In the genomic region with DNA sequence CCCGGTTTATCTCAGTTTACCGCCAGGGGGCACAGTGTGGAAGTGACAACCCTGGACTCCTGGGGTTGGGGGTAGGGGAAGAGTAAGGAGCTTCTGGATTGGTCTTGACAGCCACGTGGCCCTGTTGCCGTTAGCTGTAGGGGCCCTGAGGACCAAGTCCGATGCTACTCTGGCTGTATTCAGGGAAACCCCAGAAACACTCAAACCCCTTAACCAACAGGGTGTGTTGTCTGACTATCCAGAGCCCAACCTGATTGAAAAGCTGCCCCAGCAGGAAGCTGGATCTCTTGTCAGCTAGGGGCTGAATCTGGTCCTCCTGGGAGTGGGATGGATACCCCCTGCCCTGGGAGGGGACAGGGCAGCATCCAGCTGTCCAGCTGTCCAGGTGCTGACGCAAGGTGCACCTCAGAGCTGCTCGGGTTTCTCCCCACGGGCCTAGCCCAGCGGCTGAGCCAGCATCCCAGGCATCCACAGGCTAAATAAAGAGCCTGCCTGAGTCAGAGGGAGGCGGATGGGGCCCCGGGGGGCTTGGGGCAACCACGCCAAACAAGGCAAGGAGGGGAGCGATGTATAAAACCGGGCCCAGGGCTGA, we compare ENCODE assay signal across 8 cellular contexts. TPM values are rescaled to one million over a fixed set of nuclear protein-coding genes. Genes with fewer than 3 reads are reported as not detected.
A peak's percentile ranks its signal among the peaks of the same experiment; 100 is the strongest.
DNase-seq lines count a peak whose midpoint lies in the region; ATAC-seq, FAIRE-seq and TF ChIP-seq lines count a peak whose summit lies in the region.

No MANE protein-coding gene starts in this region.

- intact Hi-C loops in endothelial cell of umbilical vein (cut with micrococcal nuclease) (loop anchor here (1.0 to 2.0 kb wide), 2 partner anchors 13 to 35 kb away; no protein-coding TSS in a partner anchor), tibial artery (cut with DNase I; ENCODE audit: low total_unique reads) (no loop called here)

- peak overlapping the region in 2 of 7 donors; percentile 54 to 85 for H3K4me3 Mint-ChIP-seq in CD8-positive, alpha-beta memory T cell
- no peak overlapping the region for H3K4me3 Mint-ChIP-seq in GM23338
- peak overlapping the region in 1 of 10 donors; percentile 24 for H3K4me3 Mint-ChIP-seq in naive thymus-derived CD8-positive, alpha-beta T cell

- CTCF ChIA-PET in CD8-positive, alpha-beta memory T cell (lab: Charles Lee) = interaction anchor here (1.1 to 6.1 kb wide), 10 partner anchors 11 to 48 kb away, joined by 3 to 102 read pairs (median 7); a partner anchor contains a TSS
- CTCF ChIA-PET in endothelial cell of umbilical vein (lab: Charles Lee) = interaction anchor here (0.5 to 19.9 kb wide), 46 partner anchors 8 to 466 kb away, joined by 3 to 731 read pairs (median 5); a partner anchor contains a TSS

- no peak overlapping the region for H3K4me3 ChIP-seq in CD8-positive, alpha-beta memory T cell (ENCODE audit: low read length)
- no peak overlapping the region for H3K4me3 ChIP-seq in GM23338
- H3K4me3 ChIP-seq in endothelial cell of umbilical vein (replicated peaks in 1 of 3; ENCODE audit: insufficient read depth in 1 of 3, low read depth in 1 of 3, low read length in 3 of 3) = no peak overlapping the region
- H3K4me3 ChIP-seq in tibial artery = no peak overlapping the region

- BruUV-seq in endothelial cell of umbilical vein (replicated peaks; lab: Mats Ljungman, UMichigan) = no TSS peak

- H3K36me3 Mint-ChIP-seq in CD8-positive, alpha-beta memory T cell = peaks cover 0 to 4% (median 0%) of the 10 kb centered on the region in 3 donors
- no peaks in the 10 kb centered on the region; the same call in 2 of the 3 replicates for H3K36me3 Mint-ChIP-seq in GM23338 (ENCODE audit: low read depth)
- peaks cover 0 to 2% (median 0%) of the 10 kb centered on the region in 3 donors for H3K36me3 Mint-ChIP-seq in naive thymus-derived CD8-positive, alpha-beta T cell

- DNase-seq in CD8-positive, alpha-beta memory T cell = peak; percentile 21 to 68 (median 36)
- peak; percentile 95 for DNase-seq in GM23338 (ENCODE audit: low spot score)
- peak; percentile 49 for DNase-seq in NCI-H526 treated with DMSO at 0.1 percent for 48 hours (lab: John Stamatoyannopoulos, UW)
- DNase-seq in activated CD4-positive, alpha-beta T cell treated with anti-CD3 and anti-CD28 coated beads, Interleukin-2, amount 50 U/mL, for 1 hour = peak; percentile 42
- peak; percentile 59 for DNase-seq in endothelial cell of umbilical vein (ENCODE audit: low read depth, low spot score)
- DNase-seq in naive thymus-derived CD8-positive, alpha-beta T cell = peak in 9 of 10 donors; percentile 10 to 74 (median 40)
- DNase-seq in tibial artery = peak; percentile 63 to 87

- H4K20me1 ChIP-seq in GM23338 (replicated peaks; ENCODE audit: insufficient read depth) (no peaks in the 10 kb centered on the region), endothelial cell of umbilical vein (replicated peaks; ENCODE audit: control insufficient read depth, extremely low read depth, insufficient read depth, low read length) (no peaks in the 10 kb centered on the region)

- no peaks in the 10 kb centered on the region for H3K36me3 ChIP-seq in CD8-positive, alpha-beta memory T cell (ENCODE audit: insufficient read depth, low read length)
- no peaks in the 10 kb centered on the region for H3K36me3 ChIP-seq in GM23338 (ENCODE audit: insufficient read depth)
- H3K36me3 ChIP-seq in endothelial cell of umbilical vein (ENCODE audit: control insufficient read depth in 2 of 2, extremely low read depth in 1 of 2, insufficient read depth in 2 of 2, low read length in 2 of 2) = no peaks in the 10 kb centered on the region
- H3K36me3 ChIP-seq in tibial artery = peaks cover 22 to 30% (median 25%) of the 10 kb centered on the region in 3 donors

- peaks cover 17% of the 10 kb centered on the region for H3F3A ChIP-seq in GM23338 (replicated peaks; ENCODE audit: low read depth)

- H2AFZ ChIP-seq in GM23338 = no peak overlapping the region
- H2AFZ ChIP-seq in endothelial cell of umbilical vein (ENCODE audit: low read depth, low read length) = no peak overlapping the region

- H3K27me3 Mint-ChIP-seq in CD8-positive, alpha-beta memory T cell = peaks cover 42 to 61% of the 10 kb centered on the region in 2 donors
- H3K27me3 Mint-ChIP-seq in GM23338 (ENCODE audit: insufficient read depth, low read depth, poor library complexity) = peaks cover 49% of the 10 kb centered on the region
- peaks cover 15 to 70% (median 39%) of the 10 kb centered on the region in 5 donors for H3K27me3 Mint-ChIP-seq in naive thymus-derived CD8-positive, alpha-beta T cell

- dilution Hi-C loops in endothelial cell of umbilical vein (cut with MboI; ENCODE audit: extremely low pct_ligation_motif_present, low sequenced_read_pairs) = no loop called here

- peak; percentile 76 for FAIRE-seq in endothelial cell of umbilical vein (lab: Jason Lieb, UNC)

- TF ChIP-seq CTCF in GM23338 (conservative IDR thresholded peaks at IDR 0.05; ENCODE audit: low read depth in 2 of 2) (peak; percentile 86 to 90), endothelial cell of umbilical vein (IDR thresholded peaks at IDR 0.05; ENCODE audit: extremely low read depth in 1 of 2, insufficient read depth in 1 of 2, low read depth in 1 of 2, low read length in 2 of 2) (peak; percentile 57 to 59), tibial artery (IDR thresholded peaks at IDR 0.05) (peak; percentile 60 to 65)

- ATAC-seq in GM23338 = peak; percentile 15
- no peak for ATAC-seq in naive thymus-derived CD8-positive, alpha-beta T cell
- no peak for ATAC-seq in HG03469 (IDR thresholded peaks at IDR 0.05; ENCODE audit: unreplicated experiment)

- no peaks in the 10 kb centered on the region for H3K9me3 ChIP-seq in CD8-positive, alpha-beta memory T cell (ENCODE audit: low read length)
- no peaks in the 10 kb centered on the region for H3K9me3 ChIP-seq in endothelial cell of umbilical vein (replicated peaks; ENCODE audit: control insufficient read depth, insufficient read depth, low read length)
- H3K9me3 ChIP-seq in tibial artery = no peaks in the 10 kb centered on the region

- no peak overlapping the region for H3K9ac ChIP-seq in endothelial cell of umbilical vein (replicated peaks; ENCODE audit: extremely low read depth, insufficient read depth, low read length)

- H3K9me1 ChIP-seq in endothelial cell of umbilical vein (replicated peaks; ENCODE audit: control insufficient read depth, extremely low read depth, insufficient read depth, low read length) = no peaks in the 10 kb centered on the region

- no peaks in the 10 kb centered on the region for H3K9me3 Mint-ChIP-seq in CD8-positive, alpha-beta memory T cell
- no peaks in the 10 kb centered on the region; the same call in 2 of the 3 replicates for H3K9me3 Mint-ChIP-seq in GM23338
- H3K9me3 Mint-ChIP-seq in naive thymus-derived CD8-positive, alpha-beta T cell = no peaks in the 10 kb centered on the region

- H3K4me1 Mint-ChIP-seq in CD8-positive, alpha-beta memory T cell = peaks cover 28 to 45% (median 28%) of the 10 kb centered on the region in 3 donors
- H3K4me1 Mint-ChIP-seq in GM23338 = peaks cover 41% of the 10 kb centered on the region
- peaks cover 23 to 41% (median 32%) of the 10 kb centered on the region in 4 donors for H3K4me1 Mint-ChIP-seq in naive thymus-derived CD8-positive, alpha-beta T cell

- TF ChIP-seq POLR2A in endothelial cell of umbilical vein (IDR thresholded peaks at IDR 0.05; ENCODE audit: low read depth, low read length) = no peak

- peak overlapping the region; percentile 98 for H3K4me2 ChIP-seq in GM23338
- no peak overlapping the region for H3K4me2 ChIP-seq in endothelial cell of umbilical vein (ENCODE audit: insufficient read depth, low read length)

- POLR2A ChIA-PET in CD8-positive, alpha-beta memory T cell (lab: Charles Lee) = no interaction called here
- POLR2A ChIA-PET in endothelial cell of umbilical vein (lab: Charles Lee) = interaction anchor here (0.6 to 1.0 kb wide), 2 partner anchors 33 to 34 kb away, joined by 4 to 8 read pairs; no protein-coding TSS in a partner anchor
- POLR2A ChIA-PET in naive thymus-derived CD8-positive, alpha-beta T cell (lab: Charles Lee) = interaction anchor here (1.3 kb wide), 1 partner anchor 16 kb away, joined by 3 read pairs; no protein-coding TSS in a partner anchor

- peaks cover 36% of the 10 kb centered on the region for H3K27me3 ChIP-seq in CD8-positive, alpha-beta memory T cell (ENCODE audit: insufficient read depth, low read length, poor library complexity, severe bottlenecking)
- H3K27me3 ChIP-seq in GM23338 (ENCODE audit: insufficient read depth) = peaks cover 52% of the 10 kb centered on the region
- H3K27me3 ChIP-seq in endothelial cell of umbilical vein (ENCODE audit: control insufficient read depth in 2 of 2, insufficient read depth in 2 of 2, low read length in 2 of 2) = peaks cover 33 to 36% of the 10 kb centered on the region in 2 experiments
- H3K27me3 ChIP-seq in tibial artery = no peaks in the 10 kb centered on the region

- H3K79me2 ChIP-seq in GM23338 (replicated peaks; ENCODE audit: insufficient read depth) = no peaks in the 10 kb centered on the region
- no peaks in the 10 kb centered on the region for H3K79me2 ChIP-seq in endothelial cell of umbilical vein (ENCODE audit: control insufficient read depth, insufficient read depth, low read length)

- no peaks in the 10 kb centered on the region for H3K9me2 ChIP-seq in GM23338 (ENCODE audit: insufficient read depth)

- no peak overlapping the region for H3K27ac Mint-ChIP-seq in CD8-positive, alpha-beta memory T cell
- no peak overlapping the region for H3K27ac Mint-ChIP-seq in GM23338
- no peak overlapping the region for H3K27ac Mint-ChIP-seq in naive thymus-derived CD8-positive, alpha-beta T cell

- no peak overlapping the region for H3K27ac ChIP-seq in CD8-positive, alpha-beta memory T cell (ENCODE audit: low read depth, low read length)
- H3K27ac ChIP-seq in GM23338 (ENCODE audit: low read depth) (no peak overlapping the region), endothelial cell of umbilical vein (ENCODE audit: insufficient read depth, low read depth, low read length) (no peak overlapping the region), tibial artery (peak overlapping the region; percentile 96 to 99)

- peaks cover 26% of the 10 kb centered on the region for H3K4me1 ChIP-seq in CD8-positive, alpha-beta memory T cell (ENCODE audit: insufficient read depth, low read length)
- H3K4me1 ChIP-seq in GM23338 (ENCODE audit: insufficient read depth) = peaks cover 28% of the 10 kb centered on the region
- H3K4me1 ChIP-seq in endothelial cell of umbilical vein (ENCODE audit: control insufficient read depth, extremely low read depth, insufficient read depth, low read length) = peaks cover 12% of the 10 kb centered on the region
- H3K4me1 ChIP-seq in tibial artery = peaks cover 0 to 46% (median 41%) of the 10 kb centered on the region in 4 donors

RNA-seq across cellular contexts. Expression of a gene that starts 3.1 kb away (rescaled TPM):
- 10 to 100 TPM; 36.9 to 37.1 TPM for total RNA-seq in CD8-positive, alpha-beta memory T cell
- polyA plus RNA-seq in CD8-positive, alpha-beta memory T cell = 32.5 TPM
- total RNA-seq in GM23338 (2014; rRNA removed; shearing (Covaris generic)) = 33.8 and 37.3 TPM in 2 replicates
- 25.2 and 27.0 TPM in 2 replicates for polyA plus RNA-seq in GM23338 (2016; fragmentation: Nextera tagmentation; extraction: Ambion mirVana)
- 34.1 and 39.1 TPM in 2 replicates for total RNA-seq in endothelial cell of umbilical vein
- polyA plus RNA-seq in endothelial cell of umbilical vein = 104 and 126 TPM in 2 replicates
- polyA plus RNA-seq in endothelial cell of umbilical vein (2011; cell fraction: cytosol; rRNA removed) = 56.3 and 59.4 TPM in 2 replicates
- 114 and 130 TPM in 2 replicates for polyA plus RNA-seq in endothelial cell of umbilical vein (2011; cell fraction: nucleus; rRNA removed)
- polyA plus RNA-seq in endothelial cell of umbilical vein (2012) = 45.4 and 47.2 TPM in 2 replicates
- polyA minus RNA-seq in endothelial cell of umbilical vein = 68.7 and 80.4 TPM in 2 replicates
- polyA minus RNA-seq in endothelial cell of umbilical vein (2011; cell fraction: cytosol; rRNA and poly(A)+ RNA removed) = 21.7 TPM
- 17.2 and 32.6 TPM in 2 replicates for polyA minus RNA-seq in endothelial cell of umbilical vein (2011; cell fraction: nucleus; rRNA and poly(A)+ RNA removed)
- 10 to 100 TPM; 22.5 to 26.9 TPM for total RNA-seq in naive thymus-derived CD8-positive, alpha-beta T cell
- polyA plus RNA-seq in naive thymus-derived CD8-positive, alpha-beta T cell = 10 to 100 TPM; 12.1 to 22.0 (median 17.0) TPM

RNA-seq across cellular contexts. Expression of a gene that starts 18.7 kb away (rescaled TPM):
- not detected for total RNA-seq in CD8-positive, alpha-beta memory T cell
- polyA plus RNA-seq in CD8-positive, alpha-beta memory T cell = not detected
- 3.6 TPM in 1 of 2 replicates, not detected in the other for total RNA-seq in GM23338 (2014; rRNA removed; shearing (Covaris generic))
- polyA plus RNA-seq in GM23338 (2016; fragmentation: Nextera tagmentation; extraction: Ambion mirVana) = 0.13 and 0.40 TPM in 2 replicates
- not detected in 2 replicates for total RNA-seq in endothelial cell of umbilical vein
- not detected in 2 replicates for polyA plus RNA-seq in endothelial cell of umbilical vein
- polyA plus RNA-seq in endothelial cell of umbilical vein (2011; cell fraction: cytosol; rRNA removed) = not detected in 2 replicates
- 0.05 TPM in 1 of 2 replicates, not detected in the other for polyA plus RNA-seq in endothelial cell of umbilical vein (2011; cell fraction: nucleus; rRNA removed)
- polyA plus RNA-seq in endothelial cell of umbilical vein (2012) = not detected in 2 replicates
- 0.08 and 0.83 TPM in 2 replicates for polyA minus RNA-seq in endothelial cell of umbilical vein
- not detected for polyA minus RNA-seq in endothelial cell of umbilical vein (2011; cell fraction: cytosol; rRNA and poly(A)+ RNA removed)
- 0.14 TPM in 1 of 2 replicates, not detected in the other for polyA minus RNA-seq in endothelial cell of umbilical vein (2011; cell fraction: nucleus; rRNA and poly(A)+ RNA removed)
- under 1 TPM; 0.21 to 0.30 TPM for total RNA-seq in naive thymus-derived CD8-positive, alpha-beta T cell
- not detected for polyA plus RNA-seq in naive thymus-derived CD8-positive, alpha-beta T cell

RNA-seq across cellular contexts. Expression of a gene that starts 48.0 kb away (rescaled TPM):
- total RNA-seq in CD8-positive, alpha-beta memory T cell = 10 to 100 TPM; 32.9 to 36.5 TPM
- polyA plus RNA-seq in CD8-positive, alpha-beta memory T cell = 8.7 TPM
- total RNA-seq in GM23338 (2014; rRNA removed; shearing (Covaris generic)) = 232 and 252 TPM in 2 replicates
- 34.4 and 36.5 TPM in 2 replicates for polyA plus RNA-seq in GM23338 (2016; fragmentation: Nextera tagmentation; extraction: Ambion mirVana)
- 0.24 and 0.30 TPM in 2 replicates for total RNA-seq in endothelial cell of umbilical vein
- 0.32 and 0.72 TPM in 2 replicates for polyA plus RNA-seq in endothelial cell of umbilical vein
- polyA plus RNA-seq in endothelial cell of umbilical vein (2011; cell fraction: cytosol; rRNA removed) = 0.21 and 0.25 TPM in 2 replicates
- polyA plus RNA-seq in endothelial cell of umbilical vein (2011; cell fraction: nucleus; rRNA removed) = 0.10 and 0.16 TPM in 2 replicates
- 0.46 and 2.0 TPM in 2 replicates for polyA plus RNA-seq in endothelial cell of umbilical vein (2012)
- polyA minus RNA-seq in endothelial cell of umbilical vein = 0.24 and 0.36 TPM in 2 replicates
- 27.1 TPM for polyA minus RNA-seq in endothelial cell of umbilical vein (2011; cell fraction: cytosol; rRNA and poly(A)+ RNA removed)
- 0.24 TPM in 1 of 2 replicates, not detected in the other for polyA minus RNA-seq in endothelial cell of umbilical vein (2011; cell fraction: nucleus; rRNA and poly(A)+ RNA removed)
- 1 to 10 TPM; 3.7 to 3.8 TPM for total RNA-seq in naive thymus-derived CD8-positive, alpha-beta T cell
- polyA plus RNA-seq in naive thymus-derived CD8-positive, alpha-beta T cell = 1 to 10 TPM; 3.8 to 4.2 (median 4.2) TPM

RNA-seq across cellular contexts. Expression of a gene that starts 48.2 kb away (rescaled TPM):
- total RNA-seq in CD8-positive, alpha-beta memory T cell = 1 to 10 TPM; 5.2 to 6.0 TPM
- not detected for polyA plus RNA-seq in CD8-positive, alpha-beta memory T cell
- 13.7 and 25.6 TPM in 2 replicates for total RNA-seq in GM23338 (2014; rRNA removed; shearing (Covaris generic))
- polyA plus RNA-seq in GM23338 (2016; fragmentation: Nextera tagmentation; extraction: Ambion mirVana) (5.6 TPM in 2 replicates), endothelial cell of umbilical vein (not detected in 2 replicates)
- not detected in 2 replicates for total RNA-seq in endothelial cell of umbilical vein
- polyA plus RNA-seq in endothelial cell of umbilical vein (2011; cell fraction: cytosol; rRNA removed) = not detected in 2 replicates
- polyA plus RNA-seq in endothelial cell of umbilical vein (2011; cell fraction: nucleus; rRNA removed) = not detected in 2 replicates
- polyA plus RNA-seq in endothelial cell of umbilical vein (2012) = not detected in 2 replicates
- not detected in 2 replicates for polyA minus RNA-seq in endothelial cell of umbilical vein
- 1.2 TPM for polyA minus RNA-seq in endothelial cell of umbilical vein (2011; cell fraction: cytosol; rRNA and poly(A)+ RNA removed)
- polyA minus RNA-seq in endothelial cell of umbilical vein (2011; cell fraction: nucleus; rRNA and poly(A)+ RNA removed) = not detected in 2 replicates
- total RNA-seq in naive thymus-derived CD8-positive, alpha-beta T cell = under 1 TPM; 0.36 to 0.49 TPM
- polyA plus RNA-seq in naive thymus-derived CD8-positive, alpha-beta T cell = under 1 TPM in 1 of 3 donors, not detected in 2; 0.21 TPM

Comparison
In these comparisons a context has a peak if more than half of its experiments do, and no peak if none do; other contexts are left out.
1. DNase-seq: peak in every context shown above with its lines; median percentile 95 in GM23338; 75 in tibial artery; 59 in endothelial cell of umbilical vein; 49 in NCI-H526 treated with DMSO at 0.1 percent for 48 hours; 42 in activated CD4-positive, alpha-beta T cell treated with anti-CD3 and anti-CD28 coated beads, Interleukin-2, amount 50 U/mL, for 1 hour; 40 in naive thymus-derived CD8-positive, alpha-beta T cell; 36 in CD8-positive, alpha-beta memory T cell.
2. H3K27ac ChIP-seq: peak in tibial artery (2 of 2); none in CD8-positive, alpha-beta memory T cell (single experiment), GM23338 (single experiment) and endothelial cell of umbilical vein (single experiment).
3. RNA of a gene that starts 48.0 kb away (total RNA-seq): 232 to 252 TPM in GM23338 and 32.9 to 36.5 TPM in CD8-positive, alpha-beta memory T cell; 3.7 to 3.8 TPM in naive thymus-derived CD8-positive, alpha-beta T cell and 0.24 to 0.30 TPM in endothelial cell of umbilical vein; every median in the first group is over 4 times any median in the second.
4. Peak in every context shown above with its lines, with median percentiles within 50 percentile points of each other: CTCF ChIP-seq.